24 cellular contexts compared by ENCODE assay signal in genomic region chr3:123458255-123458654, GRCh38. TPM values are rescaled to one million over a fixed set of nuclear protein-coding genes. Genes with fewer than 3 reads are reported as not detected.
"Had no signal": no experiment of that assay in that cellular context is flagged by ENCODE, and none has a peak within 500 bp of the region (broad histone marks: within the 10 kb centered on the region; RNA-seq: fewer than 3 reads in every experiment).

No MANE protein-coding gene starts in this region.

- H3K9me3 ChIP-seq: SJSA1 had no signal

- H3K27ac Mint-ChIP-seq: IgD-negative memory B cell had no signal

- H3K36me3 Mint-ChIP-seq: IgD-negative memory B cell had no signal

- ATAC-seq: K562 had no signal

- DNase-seq: Kasumi-1, MM.1S, NCI-H1092 treated with DMSO at 0.1 percent for 48 hours, NCI-H1436, NCI-H187, NCI-H2029, NCI-H2081 treated with DMSO at 0.1 percent for 48 hours, NCI-H2171, NCI-H226, NCI-H446, NCI-H510A, NCI-H524 treated with DMSO at 0.1 percent for 48 hours, NCI-H69, NCI-H774, Right ventricle myocardium superior, RPMI8226, SIG-M5 had no signal

- H3K9ac ChIP-seq: KMS-11 had no signal

- H3K27ac ChIP-seq: KMS-11, SJSA1, SK-N-MC had no signal

- H3K4me3 Mint-ChIP-seq: IgD-negative memory B cell had no signal

- H3K4me1 ChIP-seq: SJSA1 had no signal

- H3K4me3 ChIP-seq: K562, SJSA1, SK-N-MC had no signal

- H3K4me2 ChIP-seq: KMS-11 had no signal

- H3K36me3 ChIP-seq: SJSA1 had no signal

- H3K4me1 Mint-ChIP-seq: IgD-negative memory B cell had no signal

- FAIRE-seq: K562, RCC 7860 had no signal

RNA-seq across cellular contexts. Expression of gene ADCY5, which starts 9.4 kb away (rescaled TPM):
- total RNA-seq: K562, M059J had no signal
- polyA plus RNA-seq: IgD-negative memory B cell had no signal
